21 cellular contexts compared by ENCODE assay signal in genomic region chr10:77296534-77297369, GRCh38.
A peak's percentile ranks its signal among the peaks of the same experiment; 100 is the strongest.
DNase-seq lines count a peak whose midpoint lies in the region; ATAC-seq and TF ChIP-seq lines count a peak whose summit lies in the region.
"Had no signal": no experiment of that assay in that cellular context is flagged by ENCODE, and none has a peak within 500 bp of the region (broad histone marks: within the 10 kb centered on the region; RNA-seq: fewer than 3 reads in every experiment).

No MANE protein-coding gene starts in this region.

- H3K9me3 ChIP-seq in H9 (ENCODE audit: control insufficient read depth, low read depth, low read length), result no peaks in the 10 kb centered on the region
- H3K9me3 ChIP-seq in trophoblast cell (ENCODE audit: insufficient read depth, low read depth, low read length), result no peaks in the 10 kb centered on the region
- no peaks in the 10 kb centered on the region for H3K9me3 ChIP-seq in neuronal stem cell (replicated peaks in 1 of 2; ENCODE audit: control insufficient read depth in 2 of 2, insufficient read depth in 1 of 2, low read depth in 1 of 2, low read length in 2 of 2)
- H3K9me3 ChIP-seq: tibial nerve had no signal

- no peaks in the 10 kb centered on the region; the same call in 1 of the 2 replicates for H3K4me1 ChIP-seq in H9 (ENCODE audit: insufficient read depth, low read length)
- peaks cover 19 to 24% of the 10 kb centered on the region in 2 experiments for H3K4me1 ChIP-seq in trophoblast cell (ENCODE audit: control insufficient read depth in 1 of 2, insufficient read depth in 2 of 2, low read length in 2 of 2)
- peaks cover 0 to 10% of the 10 kb centered on the region in 2 donors for H3K4me1 ChIP-seq in neuronal stem cell (ENCODE audit: control insufficient read depth in 2 of 2, insufficient read depth in 1 of 2, low read depth in 1 of 2, low read length in 2 of 2)

- H3K9ac ChIP-seq in H9 (ENCODE audit: extremely low read depth, insufficient read length, low read length) (no peak overlapping the region), trophoblast cell (ENCODE audit: low read length) (no peak overlapping the region), neuronal stem cell (ENCODE audit: low read depth, low read length, poor library complexity) (no peak overlapping the region)
- H3K9ac ChIP-seq: BLaER1 treated with 17β-estradiol and CSF1 and Interleukin-3, amounts not matched to agents 10 nM and 100 nM had no signal

- H3K36me3 ChIP-seq in trophoblast cell (ENCODE audit: control insufficient read depth in 1 of 2, insufficient read depth in 2 of 2, low read length in 2 of 2) (peaks cover 0 to 2% of the 10 kb centered on the region in 2 experiments), neuronal stem cell (replicated peaks in 1 of 2; ENCODE audit: control insufficient read depth in 2 of 2, insufficient read depth in 2 of 2, low read length in 2 of 2) (no peaks in the 10 kb centered on the region)
- H3K36me3 ChIP-seq: BLaER1 treated with 17β-estradiol and CSF1 and Interleukin-3, amounts not matched to agents 10 nM and 100 nM; tibial nerve had no signal

- H2BK5ac ChIP-seq in H9 (ENCODE audit: insufficient read length, low read length), result no peak overlapping the region
- H2BK5ac ChIP-seq in trophoblast cell (ENCODE audit: low read depth, low read length, poor library complexity), result no peak overlapping the region
- no peak overlapping the region for H2BK5ac ChIP-seq in neuronal stem cell (ENCODE audit: low read length)

- H3K27me3 Mint-ChIP-seq in H9 (ENCODE audit: low read depth), result peaks cover 2% of the 10 kb centered on the region; the same call in 1 of the 2 replicates
- H3K27me3 Mint-ChIP-seq: activated naive CD8-positive, alpha-beta T cell; stimulated activated naive CD8-positive, alpha-beta T cell treated with anti-CD3 and anti-CD28 coated beads, Interleukin-15, Interleukin-2, amounts not matched to agents 100 ng/mL and 50 ng/mL, for 24 hours had no signal

- H3K14ac ChIP-seq in H9 (ENCODE audit: insufficient read depth, low read length) (no peak overlapping the region), trophoblast cell (ENCODE audit: low read length) (no peak overlapping the region), neuronal stem cell (ENCODE audit: low read length) (no peak overlapping the region)

- H3K4me1 Mint-ChIP-seq in H9, result peaks cover 8 to 18% of the 10 kb centered on the region in 2 experiments

- H4K8ac ChIP-seq in H9 (replicated peaks; ENCODE audit: insufficient read length, low read depth, low read length) (no peak overlapping the region), trophoblast cell (ENCODE audit: low read depth, low read length) (no peak overlapping the region), neuronal stem cell (ENCODE audit: low read depth, low read length) (no peak overlapping the region)

- no peak overlapping the region for H3K23ac ChIP-seq in H9 (ENCODE audit: insufficient read length, low read depth, low read length)
- H3K23ac ChIP-seq in trophoblast cell (ENCODE audit: low read length), result no peak overlapping the region
- H3K23ac ChIP-seq in neuronal stem cell (ENCODE audit: low read depth, low read length, poor library complexity), result no peak overlapping the region

- no peak overlapping the region for H3K4me3 Mint-ChIP-seq in H9
- H3K4me3 Mint-ChIP-seq: activated naive CD8-positive, alpha-beta T cell; HFFc6; natural killer cell treated with Interleukin-12 subunit alpha and Interleukin-12 subunit beta and Interleukin-15 and Interleukin-18, amount 100 ng/mL, for 72 hours; stimulated activated naive CD8-positive, alpha-beta T cell treated with anti-CD3 and anti-CD28 coated beads, Interleukin-15, Interleukin-2, amounts not matched to agents 100 ng/mL and 50 ng/mL, for 24 hours had no signal

- no peaks in the 10 kb centered on the region for H3K23me2 ChIP-seq in H9 (ENCODE audit: insufficient read length, low read depth, low read length, poor library complexity, severe bottlenecking)

- peak; percentile 51; the same call in 2 of the 3 replicates for TF ChIP-seq CTCF in H9 (conservative IDR thresholded peaks at IDR 0.05)
- TF ChIP-seq CTCF in epithelial cell of proximal tubule (conservative IDR thresholded peaks at IDR 0.05; ENCODE audit: low read depth, low read length), result peak; percentile 41

- H3K9me3 Mint-ChIP-seq in H9, result no peaks in the 10 kb centered on the region
- H3K9me3 Mint-ChIP-seq: HFFc6; natural killer cell treated with Interleukin-12 subunit alpha and Interleukin-12 subunit beta and Interleukin-15 and Interleukin-18, amount 100 ng/mL, for 72 hours; stimulated activated naive CD8-positive, alpha-beta T cell treated with anti-CD3 and anti-CD28 coated beads, Interleukin-15, Interleukin-2, amounts not matched to agents 100 ng/mL and 50 ng/mL, for 24 hours had no signal

- no CpG with 5 or more reads among the region's 7 CpGs for WGBS in H9 (ENCODE audit: extremely low coverage, insufficient read length, low lambda C conversion rate)
- no CpG with 5 or more reads among the region's 7 CpGs for WGBS in trophoblast cell (ENCODE audit: extremely low coverage, insufficient coverage, insufficient read length)
- WGBS in neuronal stem cell (ENCODE audit: extremely low coverage in 2 of 2, insufficient read length in 2 of 2, insufficient replicate concordance in 1 of 2), 2 donors, result no CpG with 5 or more reads among the region's 7 CpGs

- no peak overlapping the region for H3K56ac ChIP-seq in H9 (ENCODE audit: insufficient read length, low read depth, low read length)

- H2AK5ac ChIP-seq in H9 (ENCODE audit: insufficient read length, low read length) (no peak overlapping the region), trophoblast cell (ENCODE audit: low read length) (no peak overlapping the region), neuronal stem cell (ENCODE audit: low read depth, low read length) (no peak overlapping the region)

- H3K27me3 ChIP-seq in H9 (ENCODE audit: insufficient read depth, low read length), result no peaks in the 10 kb centered on the region
- no peaks in the 10 kb centered on the region for H3K27me3 ChIP-seq in trophoblast cell (ENCODE audit: insufficient read depth, low read length)
- H3K27me3 ChIP-seq in neuronal stem cell (ENCODE audit: control insufficient read depth in 3 of 3, insufficient read depth in 3 of 3, low read depth in 1 of 3, low read length in 3 of 3), result no peaks in the 10 kb centered on the region
- H3K27me3 ChIP-seq: BLaER1 treated with 17β-estradiol and CSF1 and Interleukin-3, amounts not matched to agents 10 nM and 100 nM; tibial nerve had no signal

- H2BK120ac ChIP-seq in H9 (ENCODE audit: low read depth, low read length, poor library complexity, severe bottlenecking) (no peak overlapping the region), trophoblast cell (ENCODE audit: insufficient read depth, low read length, poor library complexity) (no peak overlapping the region), neuronal stem cell (ENCODE audit: low read depth, low read length) (no peak overlapping the region)

- no peak overlapping the region for H2BK12ac ChIP-seq in H9 (ENCODE audit: insufficient read length, low read depth, low read length)
- H2BK12ac ChIP-seq in trophoblast cell (ENCODE audit: low read length), result peak overlapping the region; percentile 46
- no peak overlapping the region for H2BK12ac ChIP-seq in neuronal stem cell (ENCODE audit: low read length)

- H3K4me3 ChIP-seq in epithelial cell of proximal tubule (ENCODE audit: low read depth, low read length), result no peak overlapping the region
- no peak overlapping the region for H3K4me3 ChIP-seq in trophoblast cell (ENCODE audit: low read depth, low read length)
- H3K4me3 ChIP-seq in neuronal stem cell (ENCODE audit: low read length in 2 of 2), result no peak overlapping the region
- H3K4me3 ChIP-seq: BLaER1 treated with 17β-estradiol and CSF1 and Interleukin-3, amounts not matched to agents 10 nM and 100 nM; K562; tibial nerve had no signal

- H3K4me2 ChIP-seq in H9 (ENCODE audit: insufficient read depth, insufficient read length, low read length), result no peak overlapping the region
- no peak overlapping the region for H3K4me2 ChIP-seq in trophoblast cell (ENCODE audit: low read length)
- H3K4me2 ChIP-seq in neuronal stem cell (ENCODE audit: insufficient read depth, low read length, poor library complexity, severe bottlenecking), result no peak overlapping the region
- H3K4me2 ChIP-seq: BLaER1 treated with 17β-estradiol and CSF1 and Interleukin-3, amounts not matched to agents 10 nM and 100 nM had no signal

- H3T11ph ChIP-seq in H9 (ENCODE audit: low read length), result no peak overlapping the region

- H3K27ac ChIP-seq in H9 (ENCODE audit: insufficient read length, low read depth, low read length) (no peak overlapping the region), trophoblast cell (ENCODE audit: low read depth, low read length) (no peak overlapping the region), neuronal stem cell (replicated peaks; ENCODE audit: low read length) (no peak overlapping the region)
- H3K27ac ChIP-seq: BLaER1 treated with 17β-estradiol and CSF1 and Interleukin-3, amounts not matched to agents 10 nM and 100 nM; tibial nerve had no signal

- H3K4ac ChIP-seq in H9 (ENCODE audit: low read depth, low read length), result no peak overlapping the region
- no peak overlapping the region for H3K4ac ChIP-seq in trophoblast cell (ENCODE audit: low read depth, low read length)
- no peak overlapping the region for H3K4ac ChIP-seq in neuronal stem cell (ENCODE audit: low read length)

- no peak overlapping the region for H3K18ac ChIP-seq in H9 (ENCODE audit: insufficient read length, low read depth, low read length)
- no peak overlapping the region for H3K18ac ChIP-seq in trophoblast cell (ENCODE audit: low read length)
- no peak overlapping the region for H3K18ac ChIP-seq in neuronal stem cell (ENCODE audit: low read length)

- no peak overlapping the region for H4K12ac ChIP-seq in trophoblast cell (ENCODE audit: low read depth, low read length)

- no peak overlapping the region; a peak in 1 of 7 replicates for H3K27ac Mint-ChIP-seq in H9
- H3K27ac Mint-ChIP-seq: activated naive CD8-positive, alpha-beta T cell; HFFc6; natural killer cell treated with Interleukin-12 subunit alpha and Interleukin-12 subunit beta and Interleukin-15 and Interleukin-18, amount 100 ng/mL, for 72 hours; stimulated activated naive CD8-positive, alpha-beta T cell treated with anti-CD3 and anti-CD28 coated beads, Interleukin-15, Interleukin-2, amounts not matched to agents 100 ng/mL and 50 ng/mL, for 24 hours had no signal

- no peak overlapping the region for H4K5ac ChIP-seq in H9 (ENCODE audit: insufficient read length, low read depth, low read length)

- no peak overlapping the region for H4K91ac ChIP-seq in H9 (ENCODE audit: insufficient read length, low read depth, low read length)
- H4K91ac ChIP-seq in trophoblast cell (ENCODE audit: low read depth, low read length), result no peak overlapping the region
- no peak overlapping the region for H4K91ac ChIP-seq in neuronal stem cell (ENCODE audit: low read depth, low read length, poor library complexity)

- H2BK20ac ChIP-seq in H9 (ENCODE audit: low read depth, low read length, poor library complexity, severe bottlenecking), result no peak overlapping the region

- ATAC-seq in HG02870 (IDR thresholded peaks at IDR 0.05; ENCODE audit: unreplicated experiment), result no peak
- ATAC-seq: K562; natural killer cell treated with Interleukin-12 subunit alpha and Interleukin-12 subunit beta and Interleukin-15 and Interleukin-18, amount 100 ng/mL, for 72 hours had no signal

- H2BK15ac ChIP-seq in H9 (ENCODE audit: low read depth, low read length) (no peak overlapping the region), neuronal stem cell (ENCODE audit: low read length) (no peak overlapping the region)

- DNase-seq in H9 (no peak), NCI-H524 treated with DMSO at 0.1 percent for 48 hours (lab: John Stamatoyannopoulos, UW) (peak; percentile 34), epithelial cell of proximal tubule (ENCODE audit: low read depth) (no peak), trophoblast cell (no peak), neuronal stem cell (ENCODE audit: low spot score) (no peak), head of caudate nucleus (no peak)
- DNase-seq: activated CD4-positive, CD25-positive, alpha-beta regulatory T cell treated with anti-CD3 and anti-CD28 coated beads, Interleukin-2, amount 50 U/mL, for 72 hours; cortex of kidney; left cardiac atrium; NCI-H1930; NCI-H510A treated with DMSO at 0.1 percent for 48 hours; stimulated activated CD4-positive, alpha-beta T cell treated with anti-CD3 and anti-CD28 coated beads, Interleukin-2, amount 100 ng/mL, for 24 hours; T1000 had no signal

- H2AFZ ChIP-seq in H9 (ENCODE audit: low read length) (no peak overlapping the region), trophoblast cell (ENCODE audit: insufficient read depth, low read length, poor library complexity) (no peak overlapping the region), neuronal stem cell (ENCODE audit: low read length) (no peak overlapping the region)

- H3K79me1 ChIP-seq in H9 (ENCODE audit: insufficient read depth, low read depth, low read length, poor library complexity, severe bottlenecking) (no peaks in the 10 kb centered on the region), trophoblast cell (ENCODE audit: low read length) (peaks cover 24% of the 10 kb centered on the region), neuronal stem cell (ENCODE audit: low read depth, low read length) (no peaks in the 10 kb centered on the region)

- H3K79me2 ChIP-seq in H9 (ENCODE audit: insufficient read depth, low read length), result no peaks in the 10 kb centered on the region
- peaks cover 5% of the 10 kb centered on the region for H3K79me2 ChIP-seq in trophoblast cell (ENCODE audit: control insufficient read depth, insufficient read depth, low read length, poor library complexity)

- H3K36me3 Mint-ChIP-seq in H9 (ENCODE audit: insufficient read depth in 1 of 3, low read depth in 3 of 3), result no peaks in the 10 kb centered on the region
- H3K36me3 Mint-ChIP-seq: activated naive CD8-positive, alpha-beta T cell; natural killer cell treated with Interleukin-12 subunit alpha and Interleukin-12 subunit beta and Interleukin-15 and Interleukin-18, amount 100 ng/mL, for 72 hours had no signal

- H4K20me1 ChIP-seq in H9 (ENCODE audit: control insufficient read depth, insufficient read depth, insufficient read length), result no peaks in the 10 kb centered on the region

- intact Hi-C loops in head of caudate nucleus (cut with DNase I), result no loop called here
